24 cellular contexts compared by ENCODE assay signal in the genomic region with DNA sequence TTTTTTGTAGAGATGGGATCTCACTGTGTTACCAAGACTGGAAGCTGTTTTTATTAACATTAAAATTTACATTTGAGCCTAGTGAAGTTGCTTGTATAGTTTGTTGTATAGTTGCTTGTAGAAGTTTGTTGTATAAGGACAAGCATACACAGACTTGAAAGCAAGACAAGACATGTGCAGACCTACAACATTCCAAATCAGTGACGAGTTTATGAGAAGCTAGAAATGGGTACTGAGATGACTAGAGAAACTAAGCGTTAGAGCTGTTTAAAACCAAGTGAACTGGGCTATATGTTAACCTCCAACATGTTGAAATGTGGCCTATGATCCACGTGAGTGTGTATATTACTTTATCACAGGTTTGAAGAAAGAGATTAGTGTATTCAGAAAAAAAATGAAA. TPM values are rescaled to one million over a fixed set of nuclear protein-coding genes. Genes with fewer than 3 reads are reported as not detected.
DNase-seq lines count a peak whose midpoint lies in the region; ATAC-seq, FAIRE-seq and TF ChIP-seq lines count a peak whose summit lies in the region.
"Had no signal": no experiment of that assay in that cellular context is flagged by ENCODE, and none has a peak within 500 bp of the region (broad histone marks: within the 10 kb centered on the region; RNA-seq: fewer than 3 reads in every experiment).

No MANE protein-coding gene starts in this region.

- H4K20me1 ChIP-seq in astrocyte (ENCODE audit: insufficient read depth, low read length) = no peaks in the 10 kb centered on the region

- H3K9me3 Mint-ChIP-seq in astrocyte (ENCODE audit: unreplicated experiment) = no peaks in the 10 kb centered on the region
- H3K9me3 Mint-ChIP-seq in type B pancreatic cell = no peaks in the 10 kb centered on the region
- H3K9me3 Mint-ChIP-seq: activated naive CD8-positive, alpha-beta T cell treated with anti-CD3 and anti-CD28 coated beads, Interleukin-2, amount 50 U/mL, for 24 hours; brain; endodermal cell; stimulated activated naive B cell treated with anti-CD40 and anti-IgM and Interleukin-4, amounts not matched to agents 10 μg/mL and 1 μg/mL and 100 μg/mL, for 72 hours; WTC11 had no signal

- H3K9me3 ChIP-seq in astrocyte (ENCODE audit: insufficient read depth, low read depth, low read length) = no peaks in the 10 kb centered on the region
- H3K9me3 ChIP-seq: heart right ventricle, SK-N-SH, thyroid gland had no signal

- TF ChIP-seq CTCF in astrocyte (IDR thresholded peaks at IDR 0.05; ENCODE audit: insufficient read depth, low read depth, low read length) = no peak
- TF ChIP-seq CTCF in fibroblast of villous mesenchyme (IDR thresholded peaks at IDR 0.05; ENCODE audit: insufficient read depth, low read depth, low read length) = no peak
- TF ChIP-seq CTCF in type B pancreatic cell (conservative IDR thresholded peaks at IDR 0.05) = no peak

- H3K27ac Mint-ChIP-seq in astrocyte (ENCODE audit: unreplicated experiment) (no peak overlapping the region), type B pancreatic cell (peak overlapping the region; percentile 25)
- H3K27ac Mint-ChIP-seq: activated naive CD8-positive, alpha-beta T cell treated with anti-CD3 and anti-CD28 coated beads, Interleukin-2, amount 50 U/mL, for 24 hours; brain; endodermal cell; stimulated activated naive B cell treated with anti-CD40 and anti-IgM and Interleukin-4, amounts not matched to agents 10 μg/mL and 1 μg/mL and 100 μg/mL, for 72 hours; WTC11 had no signal

- no CpG with 5 or more reads among the region's 3 CpGs for WGBS in mesendoderm (ENCODE audit: extremely low coverage, insufficient coverage, low lambda C conversion rate)

- no peak overlapping the region for H3K4me2 ChIP-seq in astrocyte (ENCODE audit: low read length)
- H3K4me2 ChIP-seq in mesendoderm (ENCODE audit: low read length) = no peak overlapping the region
- H3K4me2 ChIP-seq: SK-N-SH had no signal

- H3K36me3 Mint-ChIP-seq in astrocyte (ENCODE audit: low read depth, unreplicated experiment) (no peaks in the 10 kb centered on the region), type B pancreatic cell (no peaks in the 10 kb centered on the region)
- H3K36me3 Mint-ChIP-seq: brain; stimulated activated naive B cell treated with anti-CD40 and anti-IgM and Interleukin-4, amounts not matched to agents 10 μg/mL and 1 μg/mL and 100 μg/mL, for 72 hours; WTC11 had no signal

- H3K4me3 ChIP-seq in astrocyte (ENCODE audit: insufficient read depth, low read depth, low read length) = no peak overlapping the region
- no peak overlapping the region for H3K4me3 ChIP-seq in fibroblast of villous mesenchyme (ENCODE audit: low read depth, low read length)
- no peak overlapping the region for H3K4me3 ChIP-seq in mesendoderm (ENCODE audit: low read length)
- H3K4me3 ChIP-seq: heart right ventricle, thyroid gland had no signal

- H2AFZ ChIP-seq in astrocyte (ENCODE audit: low read depth, low read length) = no peak overlapping the region

- H2BK120ac ChIP-seq in mesendoderm (ENCODE audit: low read depth, low read length) = no peak overlapping the region

- H3K18ac ChIP-seq in mesendoderm (ENCODE audit: low read length) = no peak overlapping the region

- H3K9ac ChIP-seq in astrocyte (ENCODE audit: low read length) (no peak overlapping the region), mesendoderm (ENCODE audit: low read length) (no peak overlapping the region)
- H3K9ac ChIP-seq: SK-N-SH had no signal

- no peak overlapping the region for H2BK5ac ChIP-seq in mesendoderm (ENCODE audit: low read length)

- no peak overlapping the region for H3K23ac ChIP-seq in mesendoderm (ENCODE audit: low read length)

- H3K56ac ChIP-seq in mesendoderm (ENCODE audit: low read length) = no peak overlapping the region

- H3K79me2 ChIP-seq in astrocyte (ENCODE audit: insufficient read depth, low read length) (no peaks in the 10 kb centered on the region), mesendoderm (ENCODE audit: control insufficient read depth, insufficient read depth, low read length) (no peaks in the 10 kb centered on the region)

- peaks cover 7% of the 10 kb centered on the region for H3K4me1 ChIP-seq in astrocyte (ENCODE audit: insufficient read depth, low read length)
- peaks cover 2% of the 10 kb centered on the region for H3K4me1 ChIP-seq in mesendoderm (ENCODE audit: control insufficient read depth, low read depth, low read length)

- H3K4me3 Mint-ChIP-seq in astrocyte (ENCODE audit: unreplicated experiment) = no peak overlapping the region
- no peak overlapping the region for H3K4me3 Mint-ChIP-seq in type B pancreatic cell
- H3K4me3 Mint-ChIP-seq: activated naive CD8-positive, alpha-beta T cell treated with anti-CD3 and anti-CD28 coated beads, Interleukin-2, amount 50 U/mL, for 24 hours; brain; endodermal cell; stimulated activated naive B cell treated with anti-CD40 and anti-IgM and Interleukin-4, amounts not matched to agents 10 μg/mL and 1 μg/mL and 100 μg/mL, for 72 hours; WTC11 had no signal

- H4K8ac ChIP-seq in mesendoderm (ENCODE audit: low read depth, low read length) = no peak overlapping the region

- H3K79me1 ChIP-seq in mesendoderm (ENCODE audit: low read length) = no peaks in the 10 kb centered on the region

- H3K27ac ChIP-seq in astrocyte (ENCODE audit: low read depth, low read length) (no peak overlapping the region), mesendoderm (ENCODE audit: low read depth, low read length) (no peak overlapping the region)
- H3K27ac ChIP-seq: heart right ventricle, thyroid gland had no signal

- H3K36me3 ChIP-seq in astrocyte (ENCODE audit: insufficient read depth, low read length) = no peaks in the 10 kb centered on the region
- H3K36me3 ChIP-seq in mesendoderm (ENCODE audit: control insufficient read depth, insufficient read depth, low read length) = no peaks in the 10 kb centered on the region
- H3K36me3 ChIP-seq: heart right ventricle, thyroid gland had no signal

- no peaks in the 10 kb centered on the region for H3K27me3 Mint-ChIP-seq in astrocyte (ENCODE audit: low read depth, unreplicated experiment)
- H3K27me3 Mint-ChIP-seq in type B pancreatic cell = no peaks in the 10 kb centered on the region
- H3K27me3 Mint-ChIP-seq: activated naive CD8-positive, alpha-beta T cell treated with anti-CD3 and anti-CD28 coated beads, Interleukin-2, amount 50 U/mL, for 24 hours; brain; stimulated activated naive B cell treated with anti-CD40 and anti-IgM and Interleukin-4, amounts not matched to agents 10 μg/mL and 1 μg/mL and 100 μg/mL, for 72 hours had no signal

- DNase-seq in H54 (ENCODE audit: insufficient read length, low spot score) = no peak
- DNase-seq in astrocyte (ENCODE audit: low read depth) = peak; percentile 27
- DNase-seq in fibroblast of villous mesenchyme (ENCODE audit: low read depth) = peak; percentile 14
- no peak for DNase-seq in type B pancreatic cell (ENCODE audit: extremely low spot score, unreplicated experiment)
- no peak for DNase-seq in mesendoderm
- no peak for DNase-seq in NCI-H2196 (lab: John Stamatoyannopoulos, UW; ENCODE audit: unreplicated experiment)
- DNase-seq: activated gamma-delta T cell; activated naive CD8-positive, alpha-beta T cell treated with anti-CD3 and anti-CD28 coated beads, Interleukin-2, amount 50 U/mL, for 24 hours; cortex of kidney; DMS79; endodermal cell; heart right ventricle; NCI-H1417 treated with DMSO at 0.1 percent for 48 hours; NCI-H524 treated with DMSO at 0.1 percent for 48 hours; SK-N-SH; small intestine; stimulated activated naive B cell treated with anti-CD40 and anti-IgM and Interleukin-4, amounts not matched to agents 10 μg/mL and 1 μg/mL and 100 μg/mL, for 72 hours; thyroid gland had no signal

- H2AK5ac ChIP-seq in mesendoderm (ENCODE audit: low read length) = no peak overlapping the region

- H3K4ac ChIP-seq in mesendoderm (ENCODE audit: low read depth, low read length) = no peak overlapping the region

- H3K4me1 Mint-ChIP-seq in astrocyte (ENCODE audit: low read depth, unreplicated experiment) (peaks cover 20% of the 10 kb centered on the region), type B pancreatic cell (ENCODE audit: unreplicated experiment) (no peaks in the 10 kb centered on the region)
- H3K4me1 Mint-ChIP-seq: activated naive CD8-positive, alpha-beta T cell treated with anti-CD3 and anti-CD28 coated beads, Interleukin-2, amount 50 U/mL, for 24 hours; stimulated activated naive B cell treated with anti-CD40 and anti-IgM and Interleukin-4, amounts not matched to agents 10 μg/mL and 1 μg/mL and 100 μg/mL, for 72 hours; WTC11 had no signal

- no peak overlapping the region for H4K5ac ChIP-seq in mesendoderm (ENCODE audit: low read length)

- FAIRE-seq in H54 (lab: Jason Lieb, UNC) (peak; percentile 86), astrocyte (lab: Jason Lieb, UNC) (no peak)
- FAIRE-seq: GM12891, small intestine had no signal

- no peak for TF ChIP-seq POLR2A in H54 (IDR thresholded peaks at IDR 0.05; ENCODE audit: low read depth, low read length)

- no peaks in the 10 kb centered on the region for H3K27me3 ChIP-seq in astrocyte (ENCODE audit: insufficient read depth, low read length)
- H3K27me3 ChIP-seq in mesendoderm (ENCODE audit: insufficient read depth, low read length, poor library complexity) = no peaks in the 10 kb centered on the region
- H3K27me3 ChIP-seq: heart right ventricle, thyroid gland had no signal

- ATAC-seq in GM19324 (IDR thresholded peaks at IDR 0.05; ENCODE audit: low FRiP score, unreplicated experiment) = no peak
- ATAC-seq: activated naive CD8-positive, alpha-beta T cell treated with anti-CD3 and anti-CD28 coated beads, Interleukin-2, amount 50 U/mL, for 24 hours; heart right ventricle; stimulated activated naive B cell treated with anti-CD40 and anti-IgM and Interleukin-4, amounts not matched to agents 10 μg/mL and 1 μg/mL and 100 μg/mL, for 72 hours; WTC11 had no signal

- no peak overlapping the region for H2BK15ac ChIP-seq in mesendoderm (replicated peaks; ENCODE audit: low read depth)

RNA-seq across cellular contexts. Expression of gene ABCB11, which starts 39.1 kb away (rescaled TPM):
- total RNA-seq in astrocyte (0.02 TPM in 1 of 2 replicates, not detected in the other), fibroblast of villous mesenchyme (under 0.01 TPM in 1 of 2 replicates, not detected in the other), type B pancreatic cell (ENCODE audit: low replicate concordance) (0.24 TPM in 1 of 2 replicates, not detected in the other)
- 0.03 TPM for polyA plus RNA-seq in mesendoderm (2013, experiment 1 of 2)
- polyA plus RNA-seq in mesendoderm (2013, experiment 2 of 2) = 0.03 TPM
- total RNA-seq: RPMI7951; T-helper 2 cell treated with Interferon-gamma antibody and Interleukin-4, amounts not matched to agents 100 ng/mL and 5 ng/mL, for 36 hours had no signal
- polyA plus RNA-seq: SK-N-SH had no signal

Comparison
In these comparisons a context has a peak if more than half of its experiments do, and no peak if none do; other contexts are left out.
1. DNase-seq: peak in astrocyte (single experiment) and fibroblast of villous mesenchyme (single experiment); none in H54 (single experiment), type B pancreatic cell (single experiment), mesendoderm (single experiment) and NCI-H2196 (single experiment).